Comparison of ENCODE assay signal across 9 cellular contexts in genomic region chr19:1411255-1412191, GRCh38. TPM values are rescaled to one million over a fixed set of nuclear protein-coding genes. Genes with fewer than 3 reads are reported as not detected.
DNase-seq lines count a peak whose midpoint lies in the region; ATAC-seq and TF ChIP-seq lines count a peak whose summit lies in the region.
"Had no signal": no experiment of that assay in that cellular context is flagged by ENCODE, and none has a peak within 500 bp of the region (broad histone marks: within the 10 kb centered on the region; RNA-seq: fewer than 3 reads in every experiment).

No MANE protein-coding gene starts in this region.

- H3K27ac ChIP-seq in gastroesophageal sphincter, result peak overlapping the region in 3 of 4 donors; percentile 56 to 98 (median 78)
- H3K27ac ChIP-seq in psoas muscle, result peak overlapping the region; percentile 95

- no peak for TF ChIP-seq CTCF in gastroesophageal sphincter (IDR thresholded peaks at IDR 0.05)
- TF ChIP-seq CTCF in psoas muscle (IDR thresholded peaks at IDR 0.05), result no peak

- no peaks in the 10 kb centered on the region for H3K27me3 Mint-ChIP-seq in activated CD4-positive, alpha-beta memory T cell treated with anti-CD3 and anti-CD28 coated beads, Interleukin-2, amount 10 ng/mL, durations not matched to agents 7 days and 5 days

- peak overlapping the region; percentile 35 for H3K4me3 Mint-ChIP-seq in activated CD4-positive, alpha-beta memory T cell treated with anti-CD3 and anti-CD28 coated beads, Interleukin-2, amount 10 ng/mL, durations not matched to agents 7 days and 5 days

- DNase-seq in EH (ENCODE audit: low read depth), result peak; percentile 40
- peak; percentile 74 for DNase-seq in activated CD4-positive, alpha-beta memory T cell treated with anti-CD3 and anti-CD28 coated beads, Interleukin-2, amount 10 ng/mL, durations not matched to agents 7 days and 5 days
- peak; percentile 77 to 90 for DNase-seq in psoas muscle
- DNase-seq in OCI-M1 (lab: John Stamatoyannopoulos, UW), result no peak
- DNase-seq in NOMO-1 treated with dmso at 0.1 percent for 144 hours (lab: John Stamatoyannopoulos, UW; ENCODE audit: unreplicated experiment), result no peak
- DNase-seq: activated CD8-positive, alpha-beta memory T cell treated with anti-CD3 and anti-CD28 coated beads for 24 hours had no signal

- H3K4me1 Mint-ChIP-seq in activated CD4-positive, alpha-beta memory T cell treated with anti-CD3 and anti-CD28 coated beads, Interleukin-2, amount 10 ng/mL, durations not matched to agents 7 days and 5 days, result peaks cover 71% of the 10 kb centered on the region

- POLR2A ChIA-PET in activated CD4-positive, alpha-beta memory T cell treated with anti-CD3 and anti-CD28 coated beads, Interleukin-2, amount 10 ng/mL, durations not matched to agents 7 days and 5 days (lab: Charles Lee), result interaction anchor here (0.6 to 1.6 kb wide), 4 partner anchors 25 to 384 kb away, joined by 3 to 8 read pairs (median 4); partner anchors contain the start of gene CIRBP

- 60 to 100% methylated on average over 1 of the region's 29 CpGs for WGBS in gastroesophageal sphincter (ENCODE audit: low coverage in 1 of 2), 2 donors
- WGBS in psoas muscle, 3 donors, result 36 to 51% (median 38%) methylated on average over 29 of the region's 29 CpGs

- no peak for TF ChIP-seq EP300 in gastroesophageal sphincter (IDR thresholded peaks at IDR 0.05)

- H3K36me3 ChIP-seq in gastroesophageal sphincter, result peaks cover 0 to 11% of the 10 kb centered on the region in 2 donors
- peaks cover 0 to 22% of the 10 kb centered on the region in 2 donors for H3K36me3 ChIP-seq in psoas muscle (ENCODE audit: insufficient read depth in 1 of 2, low read depth in 1 of 2)

- no peak for ATAC-seq in gastroesophageal sphincter
- peak; percentile 43 to 66 (median 54) for ATAC-seq in psoas muscle
- no peak for ATAC-seq in GM21528 (IDR thresholded peaks at IDR 0.05; ENCODE audit: low FRiP score, unreplicated experiment)
- ATAC-seq in GM21447 (IDR thresholded peaks at IDR 0.05; ENCODE audit: unreplicated experiment), result no peak

- peaks cover 3 to 87% (median 61%) of the 10 kb centered on the region in 3 donors for H3K4me1 ChIP-seq in gastroesophageal sphincter
- peaks cover 71% of the 10 kb centered on the region for H3K4me1 ChIP-seq in psoas muscle

- no peak for TF ChIP-seq POLR2A in gastroesophageal sphincter (IDR thresholded peaks at IDR 0.05)

- H3K27ac Mint-ChIP-seq in activated CD4-positive, alpha-beta memory T cell treated with anti-CD3 and anti-CD28 coated beads, Interleukin-2, amount 10 ng/mL, durations not matched to agents 7 days and 5 days, result peak overlapping the region; percentile 96

- no peaks in the 10 kb centered on the region for H3K9me3 Mint-ChIP-seq in activated CD4-positive, alpha-beta memory T cell treated with anti-CD3 and anti-CD28 coated beads, Interleukin-2, amount 10 ng/mL, durations not matched to agents 7 days and 5 days

- H3K4me3 ChIP-seq in gastroesophageal sphincter (peak overlapping the region in 1 of 2 donors; percentile 4), psoas muscle (peak overlapping the region; percentile 97)

- H3K27me3 ChIP-seq in gastroesophageal sphincter (no peaks in the 10 kb centered on the region), psoas muscle (ENCODE audit: insufficient read depth in 3 of 3, low read length in 2 of 3) (no peaks in the 10 kb centered on the region)

- CTCF ChIA-PET in activated CD4-positive, alpha-beta memory T cell treated with anti-CD3 and anti-CD28 coated beads, Interleukin-2, amount 10 ng/mL, durations not matched to agents 7 days and 5 days (lab: Charles Lee), result interaction anchor here (0.6 kb wide), 1 partner anchor 79 kb away, joined by 3 read pairs; the partner anchor contains the start of gene REEP6

- H3K9me3 ChIP-seq in gastroesophageal sphincter (no peaks in the 10 kb centered on the region), psoas muscle (no peaks in the 10 kb centered on the region)

- peaks cover 35% of the 10 kb centered on the region for H3K36me3 Mint-ChIP-seq in activated CD4-positive, alpha-beta memory T cell treated with anti-CD3 and anti-CD28 coated beads, Interleukin-2, amount 10 ng/mL, durations not matched to agents 7 days and 5 days (ENCODE audit: low read depth)

- intact Hi-C loops in psoas muscle (cut with DNase I), result loop anchor here in 1 of 2 donors (10.0 kb wide), 1 partner anchor 137 kb away; the partner anchor contains the start of gene FAM174C

RNA-seq across cellular contexts. Expression of gene DAZAP1, which starts 4.1 kb away (rescaled TPM):
- 100 to 1,000 TPM; 194 to 218 TPM for total RNA-seq in activated CD4-positive, alpha-beta memory T cell treated with anti-CD3 and anti-CD28 coated beads, Interleukin-2, amount 10 ng/mL, durations not matched to agents 7 days and 5 days
- 10 to 100 TPM; 45.3 to 75.4 (median 64.0) TPM for total RNA-seq in gastroesophageal sphincter
- 100 to 1,000 TPM in 1 of 4 donors, 10 to 100 TPM in 3; 59.9 to 122 (median 86.9) TPM for total RNA-seq in psoas muscle
- polyA plus RNA-seq in psoas muscle, result 100 to 1,000 TPM in 1 of 3 donors, 10 to 100 TPM in 2; 68.9 to 103 (median 94.1) TPM

RNA-seq across cellular contexts. Expression of gene GAMT, which starts 10.2 kb away (rescaled TPM):
- 10 to 100 TPM; 13.2 to 13.8 TPM for total RNA-seq in activated CD4-positive, alpha-beta memory T cell treated with anti-CD3 and anti-CD28 coated beads, Interleukin-2, amount 10 ng/mL, durations not matched to agents 7 days and 5 days
- total RNA-seq in gastroesophageal sphincter (10 to 100 TPM; 10.4 to 14.7 (median 10.9) TPM), psoas muscle (100 to 1,000 TPM; 227 to 339 (median 232) TPM)
- polyA plus RNA-seq in psoas muscle, result 100 to 1,000 TPM; 162 to 464 (median 351) TPM

RNA-seq across cellular contexts. Expression of gene RPS15, which starts 26.7 kb away (rescaled TPM):
- total RNA-seq in activated CD4-positive, alpha-beta memory T cell treated with anti-CD3 and anti-CD28 coated beads, Interleukin-2, amount 10 ng/mL, durations not matched to agents 7 days and 5 days, result 1,000 to 10,000 TPM; 1,378 to 1,409 TPM
- total RNA-seq in gastroesophageal sphincter (1,000 to 10,000 TPM; 1,291 to 3,466 (median 2,344) TPM), psoas muscle (100 to 1,000 TPM; 697 to 992 (median 943) TPM)
- 1,000 to 10,000 TPM; 2,739 to 4,077 (median 3,158) TPM for polyA plus RNA-seq in psoas muscle

RNA-seq across cellular contexts. Expression of gene NDUFS7, which starts 27.8 kb away (rescaled TPM):
- 100 to 1,000 TPM; 107 to 109 TPM for total RNA-seq in activated CD4-positive, alpha-beta memory T cell treated with anti-CD3 and anti-CD28 coated beads, Interleukin-2, amount 10 ng/mL, durations not matched to agents 7 days and 5 days
- total RNA-seq in gastroesophageal sphincter, result 100 to 1,000 TPM in 1 of 4 donors, 10 to 100 TPM in 3; 77.7 to 106 (median 86.1) TPM
- total RNA-seq in psoas muscle, result 100 to 1,000 TPM; 230 to 338 (median 308) TPM
- polyA plus RNA-seq in psoas muscle, result 100 to 1,000 TPM; 177 to 423 (median 294) TPM

RNA-seq across cellular contexts. Expression of gene APC2, which starts 38.4 kb away (rescaled TPM):
- total RNA-seq in activated CD4-positive, alpha-beta memory T cell treated with anti-CD3 and anti-CD28 coated beads, Interleukin-2, amount 10 ng/mL, durations not matched to agents 7 days and 5 days, result under 1 TPM in 1 of 2 experiments, not detected in 1; 0.03 TPM
- 1 to 10 TPM in 1 of 4 donors, under 1 TPM in 3; 0.02 to 1.2 (median 0.35) TPM for total RNA-seq in gastroesophageal sphincter
- total RNA-seq in psoas muscle, result under 1 TPM; 0.04 to 0.06 (median 0.05) TPM
- polyA plus RNA-seq in psoas muscle, result under 1 TPM in 2 of 3 donors, not detected in 1; 0.01 to 0.03 TPM

Comparison
In these comparisons a context has a peak if more than half of its experiments do, and no peak if none do; other contexts are left out.
1. DNase-seq: peak in EH (single experiment), activated CD4-positive, alpha-beta memory T cell treated with anti-CD3 and anti-CD28 coated beads, Interleukin-2, amount 10 ng/mL, durations not matched to agents 7 days and 5 days (single experiment) and psoas muscle (2 of 2); none in OCI-M1 (single experiment) and NOMO-1 treated with dmso at 0.1 percent for 144 hours (single experiment).
2. ATAC-seq: peak in psoas muscle (4 of 4); none in gastroesophageal sphincter (single experiment), GM21528 (single experiment) and GM21447 (single experiment).
3. RNA of gene GAMT, which starts 10.2 kb away (total RNA-seq): 227 to 339 TPM in psoas muscle; 13.2 to 13.8 TPM in activated CD4-positive, alpha-beta memory T cell treated with anti-CD3 and anti-CD28 coated beads, Interleukin-2, amount 10 ng/mL, durations not matched to agents 7 days and 5 days and 10.4 to 14.7 TPM in gastroesophageal sphincter; every median in the first group is over 10 times any median in the second.